ENCODE assay signal across 9 cellular contexts in genomic region chr10:117537904-117538524, GRCh38.
DNase-seq lines count a peak whose midpoint lies in the region; ATAC-seq and TF ChIP-seq lines count a peak whose summit lies in the region.
"Had no signal": no experiment of that assay in that cellular context is flagged by ENCODE, and none has a peak within 500 bp of the region (broad histone marks: within the 10 kb centered on the region; RNA-seq: fewer than 3 reads in every experiment).

No MANE protein-coding gene starts in this region.

- no peaks in the 10 kb centered on the region for H3K9me3 Mint-ChIP-seq in stimulated activated naive CD8-positive, alpha-beta T cell treated with anti-CD3 and anti-CD28 coated beads, Interleukin-15, amount 100 ng/mL, for 72 hours
- H3K9me3 Mint-ChIP-seq: activated naive CD8-positive, alpha-beta T cell treated with anti-CD3 and anti-CD28 coated beads, Interleukin-2, amount 10 ng/mL, durations not matched to agents 7 days and 5 days had no signal

- peak overlapping the region; percentile 20 to 49 for H3K4me3 ChIP-seq in foreskin fibroblast (ENCODE audit: low read depth in 1 of 2, low read length in 2 of 2)

- H3K27ac Mint-ChIP-seq in stimulated activated naive CD8-positive, alpha-beta T cell treated with anti-CD3 and anti-CD28 coated beads, Interleukin-15, amount 100 ng/mL, for 72 hours: no peak overlapping the region
- H3K27ac Mint-ChIP-seq: activated naive CD8-positive, alpha-beta T cell treated with anti-CD3 and anti-CD28 coated beads, Interleukin-2, amount 10 ng/mL, durations not matched to agents 7 days and 5 days had no signal

- ATAC-seq in GM18909 (IDR thresholded peaks at IDR 0.05; ENCODE audit: poor library complexity, unreplicated experiment): peak; percentile 54
- ATAC-seq in HG03342 (IDR thresholded peaks at IDR 0.05; ENCODE audit: unreplicated experiment): peak; percentile 58
- peak; percentile 70 for ATAC-seq in stimulated activated naive CD8-positive, alpha-beta T cell treated with anti-CD3 and anti-CD28 coated beads, Interleukin-15, amount 100 ng/mL, for 72 hours

- peak overlapping the region in 1 of 2 donors; percentile 64 for H3K4me3 Mint-ChIP-seq in stimulated activated naive CD8-positive, alpha-beta T cell treated with anti-CD3 and anti-CD28 coated beads, Interleukin-15, amount 100 ng/mL, for 72 hours
- H3K4me3 Mint-ChIP-seq: activated naive CD8-positive, alpha-beta T cell treated with anti-CD3 and anti-CD28 coated beads, Interleukin-2, amount 10 ng/mL, durations not matched to agents 7 days and 5 days had no signal

- no peak for TF ChIP-seq CTCF in foreskin fibroblast (IDR thresholded peaks at IDR 0.05; ENCODE audit: low read depth, low read length)

- H3K4me1 Mint-ChIP-seq in stimulated activated naive CD8-positive, alpha-beta T cell treated with anti-CD3 and anti-CD28 coated beads, Interleukin-15, amount 100 ng/mL, for 72 hours: peaks cover 60% of the 10 kb centered on the region

- H3K27me3 Mint-ChIP-seq in stimulated activated naive CD8-positive, alpha-beta T cell treated with anti-CD3 and anti-CD28 coated beads, Interleukin-15, amount 100 ng/mL, for 72 hours: peaks cover 100% of the 10 kb centered on the region

- DNase-seq in foreskin fibroblast: no peak
- DNase-seq in stimulated activated naive CD8-positive, alpha-beta T cell treated with anti-CD3 and anti-CD28 coated beads, Interleukin-15, amount 100 ng/mL, for 72 hours: no peak
- no peak for DNase-seq in NCI-H526 (lab: John Stamatoyannopoulos, UW)
- no peak for DNase-seq in amygdala (lab: John Stamatoyannopoulos, UW)
- DNase-seq in medulla oblongata (ENCODE audit: extremely low spot score): no peak
- DNase-seq: NCI-H2107 had no signal
